Comparison of ENCODE assay signal across 13 cellular contexts in genomic region chr4:145622067-145622466, GRCh38. TPM values are rescaled to one million over a fixed set of nuclear protein-coding genes. Genes with fewer than 3 reads are reported as not detected.
A peak's percentile ranks its signal among the peaks of the same experiment; 100 is the strongest.
DNase-seq lines count a peak whose midpoint lies in the region; ATAC-seq and TF ChIP-seq lines count a peak whose summit lies in the region.
"Not testable (repeated sequence)": the region's sequence is repeated elsewhere in the genome, so short reads cannot be mapped to it uniquely, and the experiment has no call there.
"Had no signal": no experiment of that assay in that cellular context is flagged by ENCODE, and none has a peak within 500 bp of the region (broad histone marks: within the 10 kb centered on the region; RNA-seq: fewer than 3 reads in every experiment).

No MANE protein-coding gene starts in this region.

- H3K27ac ChIP-seq in CD4-positive, alpha-beta T cell (ENCODE audit: low read depth, low read length); HCT116 (ENCODE audit: low read depth, low read length); endodermal cell (ENCODE audit: low read depth, low read length): not testable (repeated sequence)

- H3K4me3 ChIP-seq in HCT116 (replicated peaks in 1 of 2; ENCODE audit: low read depth in 1 of 2, low read length in 2 of 2) = not testable (repeated sequence)
- H3K4me3 ChIP-seq in endodermal cell (ENCODE audit: low read length) = peak overlapping the region; percentile 46

- intact Hi-C loops in CD4-positive, alpha-beta T cell (cut with DNase I, micrococcal nuclease) = loop anchor here in 1 of 2 experiments (5.0 kb wide), 2 partner anchors 315 to 555 kb away; partner anchors contain the start of genes LSM6 and ZNF827
- intact Hi-C loops in HCT116 (cut with micrococcal nuclease) = loop anchor here (10.0 kb wide), 1 partner anchor 1293 kb away; no protein-coding TSS in a partner anchor
- intact Hi-C loops in activated B cell treated with CpG ODN at 0.5 μM for 24 hours (cut with micrococcal nuclease) = not testable (repeated sequence)
- intact Hi-C loops in activated T-helper 1 cell treated with anti-CD3 and anti-CD28 coated beads, Interleukin-12 subunit alpha, Interleukin-12 subunit beta, Interleukin-2, Interleukin-4 antibody, amounts not matched to agents 30 ng/mL and 10 ng/mL and 1 ng/mL, durations not matched to agents 14 hours and 24 hours and 36 hours (cut with micrococcal nuclease) = loop anchor here (5.0 kb wide), 2 partner anchors 145 to 405 kb away; no protein-coding TSS in a partner anchor

- CTCF ChIA-PET in CD4-positive, alpha-beta T cell (lab: Charles Lee) = interaction anchor here (1.2 kb wide), 1 partner anchor 13 kb away, joined by 3 read pairs; no protein-coding TSS in a partner anchor
- CTCF ChIA-PET in HCT116 (lab: Charles Lee); activated B cell treated with CpG ODN at 0.5 μM for 24 hours (lab: Charles Lee): not testable (repeated sequence)

- H3K27ac Mint-ChIP-seq in CD4-positive, alpha-beta T cell; activated naive CD8-positive, alpha-beta T cell; endodermal cell; stimulated activated naive CD8-positive, alpha-beta T cell treated with anti-CD3 and anti-CD28 coated beads, Interleukin-15, Interleukin-2, amounts not matched to agents 100 ng/mL and 50 ng/mL, for 24 hours: not testable (repeated sequence)
- H3K27ac Mint-ChIP-seq in activated B cell treated with CpG ODN at 0.5 μM for 24 hours = peak overlapping the region; percentile 25
- H3K27ac Mint-ChIP-seq in activated T-helper 1 cell treated with anti-CD3 and anti-CD28 coated beads, Interleukin-12 subunit alpha, Interleukin-12 subunit beta, Interleukin-2, Interleukin-4 antibody, amounts not matched to agents 30 ng/mL and 10 ng/mL and 1 ng/mL, durations not matched to agents 14 hours and 24 hours and 36 hours = peak overlapping the region; percentile 47
- peak overlapping the region; percentile 88 to 98 for H3K27ac Mint-ChIP-seq in natural killer cell treated with Interleukin-12 subunit alpha and Interleukin-12 subunit beta and Interleukin-15 and Interleukin-18, amount 100 ng/mL, for 72 hours

- H3K79me2 ChIP-seq in HCT116 (ENCODE audit: insufficient read depth, low read length) = peaks cover 15% of the 10 kb centered on the region

- TF ChIP-seq CTCF in CD4-positive, alpha-beta T cell (IDR thresholded peaks at IDR 0.05); HCT116 (IDR thresholded peaks at IDR 0.05 in 2 of 3, conservative IDR thresholded peaks at IDR 0.05 in 1 of 3; ENCODE audit: borderline replicate concordance in 1 of 3, insufficient read depth in 1 of 3, low read depth in 2 of 3, low read length in 2 of 3); activated B cell treated with CpG ODN at 0.5 μM for 24 hours (IDR thresholded peaks at IDR 0.05); endodermal cell (conservative IDR thresholded peaks at IDR 0.05): not testable (repeated sequence)

- H3K27me3 Mint-ChIP-seq in CD4-positive, alpha-beta T cell; activated B cell treated with CpG ODN at 0.5 μM for 24 hours; activated T-helper 1 cell treated with anti-CD3 and anti-CD28 coated beads, Interleukin-12 subunit alpha, Interleukin-12 subunit beta, Interleukin-2, Interleukin-4 antibody, amounts not matched to agents 30 ng/mL and 10 ng/mL and 1 ng/mL, durations not matched to agents 14 hours and 24 hours and 36 hours (ENCODE audit: insufficient read depth); activated naive CD8-positive, alpha-beta T cell; endodermal cell (ENCODE audit: insufficient read depth); natural killer cell treated with Interleukin-12 subunit alpha and Interleukin-12 subunit beta and Interleukin-15 and Interleukin-18, amount 100 ng/mL, for 72 hours; stimulated activated naive CD8-positive, alpha-beta T cell treated with anti-CD3 and anti-CD28 coated beads, Interleukin-15, Interleukin-2, amounts not matched to agents 100 ng/mL and 50 ng/mL, for 24 hours: not testable (repeated sequence)

- 100% methylated on average over 1 of the region's 1 CpG; no CpG with 5 or more reads in 1 of the 2 experiments for WGBS in endodermal cell (ENCODE audit: insufficient coverage in 1 of 2, insufficient read length in 1 of 2), 2 experiments

- H3K4me3 Mint-ChIP-seq in CD4-positive, alpha-beta T cell = peak overlapping the region; percentile 71
- not testable (repeated sequence) for H3K4me3 Mint-ChIP-seq in activated B cell treated with CpG ODN at 0.5 μM for 24 hours, endodermal cell
- peak overlapping the region; percentile 57 for H3K4me3 Mint-ChIP-seq in activated T-helper 1 cell treated with anti-CD3 and anti-CD28 coated beads, Interleukin-12 subunit alpha, Interleukin-12 subunit beta, Interleukin-2, Interleukin-4 antibody, amounts not matched to agents 30 ng/mL and 10 ng/mL and 1 ng/mL, durations not matched to agents 14 hours and 24 hours and 36 hours
- peak overlapping the region; percentile 41 for H3K4me3 Mint-ChIP-seq in activated naive CD8-positive, alpha-beta T cell
- peak overlapping the region; percentile 52 for H3K4me3 Mint-ChIP-seq in natural killer cell treated with Interleukin-12 subunit alpha and Interleukin-12 subunit beta and Interleukin-15 and Interleukin-18, amount 100 ng/mL, for 72 hours
- peak overlapping the region; percentile 37 for H3K4me3 Mint-ChIP-seq in stimulated activated naive CD8-positive, alpha-beta T cell treated with anti-CD3 and anti-CD28 coated beads, Interleukin-15, Interleukin-2, amounts not matched to agents 100 ng/mL and 50 ng/mL, for 24 hours

- H3K9ac ChIP-seq in HCT116 (ENCODE audit: low read length); endodermal cell (ENCODE audit: extremely low read depth, low read length, poor library complexity, severe bottlenecking): not testable (repeated sequence)

- H3K36me3 ChIP-seq in HCT116 (ENCODE audit: control insufficient read depth in 1 of 2, insufficient read depth in 2 of 2, low read length in 2 of 2); endodermal cell (ENCODE audit: control insufficient read depth, insufficient read depth, low read length): not testable (repeated sequence)

- not testable (repeated sequence) for DNase-seq in CD4-positive, alpha-beta T cell; HCT116 (ENCODE audit: low read depth, low spot score); activated B cell treated with CpG ODN at 0.5 μM for 24 hours; activated T-helper 1 cell treated with anti-CD3 and anti-CD28 coated beads, Interleukin-12 subunit alpha, Interleukin-12 subunit beta, Interleukin-2, Interleukin-4 antibody, amounts not matched to agents 30 ng/mL and 10 ng/mL and 1 ng/mL, durations not matched to agents 14 hours and 24 hours and 36 hours (ENCODE audit: low spot score); endodermal cell; natural killer cell treated with Interleukin-12 subunit alpha and Interleukin-12 subunit beta and Interleukin-15 and Interleukin-18, amount 100 ng/mL, for 72 hours (ENCODE audit: low spot score)

- H3K4me1 Mint-ChIP-seq in CD4-positive, alpha-beta T cell (ENCODE audit: low read depth) = peaks cover 55% of the 10 kb centered on the region
- H3K4me1 Mint-ChIP-seq in activated B cell treated with CpG ODN at 0.5 μM for 24 hours = peaks cover 24% of the 10 kb centered on the region
- peaks cover 46% of the 10 kb centered on the region for H3K4me1 Mint-ChIP-seq in activated T-helper 1 cell treated with anti-CD3 and anti-CD28 coated beads, Interleukin-12 subunit alpha, Interleukin-12 subunit beta, Interleukin-2, Interleukin-4 antibody, amounts not matched to agents 30 ng/mL and 10 ng/mL and 1 ng/mL, durations not matched to agents 14 hours and 24 hours and 36 hours (ENCODE audit: low read depth)
- H3K4me1 Mint-ChIP-seq in activated naive CD8-positive, alpha-beta T cell (ENCODE audit: low read depth) = peaks cover 50% of the 10 kb centered on the region
- peaks cover 42% of the 10 kb centered on the region for H3K4me1 Mint-ChIP-seq in endodermal cell
- peaks cover 61 to 73% of the 10 kb centered on the region in 2 donors for H3K4me1 Mint-ChIP-seq in natural killer cell treated with Interleukin-12 subunit alpha and Interleukin-12 subunit beta and Interleukin-15 and Interleukin-18, amount 100 ng/mL, for 72 hours (ENCODE audit: low read depth in 2 of 2)
- peaks cover 62% of the 10 kb centered on the region for H3K4me1 Mint-ChIP-seq in stimulated activated naive CD8-positive, alpha-beta T cell treated with anti-CD3 and anti-CD28 coated beads, Interleukin-15, Interleukin-2, amounts not matched to agents 100 ng/mL and 50 ng/mL, for 24 hours (ENCODE audit: low read depth)

- not testable (repeated sequence) for ATAC-seq in CD4-positive, alpha-beta T cell (ENCODE audit: poor library complexity); HCT116; activated B cell treated with CpG ODN at 0.5 μM for 24 hours (ENCODE audit: low read depth); natural killer cell treated with Interleukin-12 subunit alpha and Interleukin-12 subunit beta and Interleukin-15 and Interleukin-18, amount 100 ng/mL, for 72 hours

- TF ChIP-seq RAD21 in HCT116 (IDR thresholded peaks at IDR 0.05; ENCODE audit: low read depth) = not testable (repeated sequence)

- not testable (repeated sequence) for H3K9me2 ChIP-seq in HCT116 (ENCODE audit: insufficient read depth)

- not testable (repeated sequence) for H3K27me3 ChIP-seq in CD4-positive, alpha-beta T cell (ENCODE audit: control insufficient read depth, insufficient read depth, low read length); HCT116 (ENCODE audit: insufficient read depth, low read length); endodermal cell (ENCODE audit: control insufficient read depth, insufficient read depth, low read length, poor library complexity, severe bottlenecking)

- RAD21 ChIA-PET in HCT116 (lab: Charles Lee; ENCODE audit: low non-redundant PET in 1 of 2, low total read pairs in 2 of 2, uncharacterized antibody in 2 of 2, unreplicated experiment in 2 of 2) = not testable (repeated sequence)

- not testable (repeated sequence) for H3K9me3 ChIP-seq in CD4-positive, alpha-beta T cell (ENCODE audit: control insufficient read depth, low read length); HCT116 (ENCODE audit: control insufficient read depth in 1 of 2, insufficient read depth in 1 of 2, low read depth in 1 of 2, low read length in 2 of 2)
- H3K9me3 ChIP-seq in endodermal cell (ENCODE audit: control insufficient read depth, low read length) = peaks cover 19% of the 10 kb centered on the region

- TF ChIP-seq POLR2A in HCT116 (IDR thresholded peaks at IDR 0.05; ENCODE audit: borderline replicate concordance, extremely low read depth, insufficient read depth, insufficient read length) = not testable (repeated sequence)

- H3K4me2 ChIP-seq in HCT116 (ENCODE audit: low read length) = not testable (repeated sequence)

- not testable (repeated sequence) for BruUV-seq in HCT116 (replicated peaks; lab: Mats Ljungman, UMichigan)

- H2AFZ ChIP-seq in HCT116 (ENCODE audit: low read depth, low read length, poor library complexity, severe bottlenecking) = not testable (repeated sequence)

- POLR2A ChIA-PET in CD4-positive, alpha-beta T cell (lab: Charles Lee); HCT116 (lab: Charles Lee); activated B cell treated with CpG ODN at 0.5 μM for 24 hours (lab: Charles Lee): not testable (repeated sequence)

- H4K20me1 ChIP-seq in HCT116 (ENCODE audit: insufficient read depth) = not testable (repeated sequence)

- H3K36me3 Mint-ChIP-seq in CD4-positive, alpha-beta T cell (ENCODE audit: low read depth) = peaks cover 24% of the 10 kb centered on the region
- H3K36me3 Mint-ChIP-seq in activated B cell treated with CpG ODN at 0.5 μM for 24 hours (ENCODE audit: low read depth) (peaks cover 10% of the 10 kb centered on the region), endodermal cell (ENCODE audit: low read depth) (peaks cover 13% of the 10 kb centered on the region)
- peaks cover 25% of the 10 kb centered on the region for H3K36me3 Mint-ChIP-seq in activated T-helper 1 cell treated with anti-CD3 and anti-CD28 coated beads, Interleukin-12 subunit alpha, Interleukin-12 subunit beta, Interleukin-2, Interleukin-4 antibody, amounts not matched to agents 30 ng/mL and 10 ng/mL and 1 ng/mL, durations not matched to agents 14 hours and 24 hours and 36 hours (ENCODE audit: low read depth)
- not testable (repeated sequence) for H3K36me3 Mint-ChIP-seq in activated naive CD8-positive, alpha-beta T cell
- H3K36me3 Mint-ChIP-seq in natural killer cell treated with Interleukin-12 subunit alpha and Interleukin-12 subunit beta and Interleukin-15 and Interleukin-18, amount 100 ng/mL, for 72 hours = peaks cover 13% of the 10 kb centered on the region
- peaks cover 17% of the 10 kb centered on the region for H3K36me3 Mint-ChIP-seq in stimulated activated naive CD8-positive, alpha-beta T cell treated with anti-CD3 and anti-CD28 coated beads, Interleukin-15, Interleukin-2, amounts not matched to agents 100 ng/mL and 50 ng/mL, for 24 hours (ENCODE audit: low read depth)

- H3K4me1 ChIP-seq in HCT116 (ENCODE audit: control insufficient read depth in 1 of 2, insufficient read depth in 2 of 2, low read length in 2 of 2) (peaks cover 4 to 24% of the 10 kb centered on the region in 2 experiments), endodermal cell (ENCODE audit: control insufficient read depth, insufficient read depth, low read length) (peaks cover 11% of the 10 kb centered on the region)

- H3K9me3 Mint-ChIP-seq in CD4-positive, alpha-beta T cell; activated B cell treated with CpG ODN at 0.5 μM for 24 hours; activated T-helper 1 cell treated with anti-CD3 and anti-CD28 coated beads, Interleukin-12 subunit alpha, Interleukin-12 subunit beta, Interleukin-2, Interleukin-4 antibody, amounts not matched to agents 30 ng/mL and 10 ng/mL and 1 ng/mL, durations not matched to agents 14 hours and 24 hours and 36 hours; activated naive CD8-positive, alpha-beta T cell (ENCODE audit: low read depth); natural killer cell treated with Interleukin-12 subunit alpha and Interleukin-12 subunit beta and Interleukin-15 and Interleukin-18, amount 100 ng/mL, for 72 hours; stimulated activated naive CD8-positive, alpha-beta T cell treated with anti-CD3 and anti-CD28 coated beads, Interleukin-15, Interleukin-2, amounts not matched to agents 100 ng/mL and 50 ng/mL, for 24 hours: not testable (repeated sequence)
- H3K9me3 Mint-ChIP-seq in endodermal cell = peaks cover 18% of the 10 kb centered on the region

RNA-seq across cellular contexts. Expression of gene MMAA, which starts 2.9 kb away (rescaled TPM):
- 1 to 10 TPM; 7.0 to 7.2 TPM for total RNA-seq in CD4-positive, alpha-beta T cell
- total RNA-seq in HCT116 (2021; ENCODE audit: unreplicated experiment) (3.6 TPM), activated B cell treated with CpG ODN at 0.5 μM for 24 hours (11.3 and 13.5 TPM in 2 replicates), endodermal cell (1 to 10 TPM; 6.8 to 6.9 TPM)
- polyA plus RNA-seq in HCT116 (2012) = 2.3 and 2.8 TPM in 2 replicates
- total RNA-seq in activated T-helper 1 cell treated with anti-CD3 and anti-CD28 coated beads, Interleukin-12 subunit alpha, Interleukin-12 subunit beta, Interleukin-2, Interleukin-4 antibody, amounts not matched to agents 30 ng/mL and 10 ng/mL and 1 ng/mL, durations not matched to agents 14 hours and 24 hours and 36 hours = 18.1 and 20.8 TPM in 2 replicates
- 3.5 TPM for polyA plus RNA-seq in endodermal cell (2013, experiment 1 of 2)
- 3.4 TPM for polyA plus RNA-seq in endodermal cell (2013, experiment 2 of 2)
- 10 to 100 TPM; 14.3 to 15.7 TPM for total RNA-seq in natural killer cell treated with Interleukin-12 subunit alpha and Interleukin-12 subunit beta and Interleukin-15 and Interleukin-18, amount 100 ng/mL, for 72 hours

RNA-seq across cellular contexts. Expression of gene C4orf51, which starts 57.9 kb away (rescaled TPM):
- total RNA-seq in CD4-positive, alpha-beta T cell = not detected
- total RNA-seq in HCT116 (2021; ENCODE audit: unreplicated experiment) = not detected
- polyA plus RNA-seq in HCT116 (2012) = not detected in 2 replicates
- total RNA-seq in activated B cell treated with CpG ODN at 0.5 μM for 24 hours = not detected in 2 replicates
- total RNA-seq in activated T-helper 1 cell treated with anti-CD3 and anti-CD28 coated beads, Interleukin-12 subunit alpha, Interleukin-12 subunit beta, Interleukin-2, Interleukin-4 antibody, amounts not matched to agents 30 ng/mL and 10 ng/mL and 1 ng/mL, durations not matched to agents 14 hours and 24 hours and 36 hours = not detected in 2 replicates
- total RNA-seq in endodermal cell = 1 to 10 TPM in 1 of 2 donors, not detected in 1; 6.8 TPM
- polyA plus RNA-seq in endodermal cell (2013, experiment 1 of 2) = not detected
- polyA plus RNA-seq in endodermal cell (2013, experiment 2 of 2) = not detected
- not detected for total RNA-seq in natural killer cell treated with Interleukin-12 subunit alpha and Interleukin-12 subunit beta and Interleukin-15 and Interleukin-18, amount 100 ng/mL, for 72 hours
- total RNA-seq: A673; CD8-positive, alpha-beta memory T cell; GM23338 had no signal
- polyA plus RNA-seq: AG04450; CD8-positive, alpha-beta memory T cell; GM23338; IgD-negative memory B cell had no signal
